ENCODE assay signal across 8 cellular contexts in the genomic region with DNA sequence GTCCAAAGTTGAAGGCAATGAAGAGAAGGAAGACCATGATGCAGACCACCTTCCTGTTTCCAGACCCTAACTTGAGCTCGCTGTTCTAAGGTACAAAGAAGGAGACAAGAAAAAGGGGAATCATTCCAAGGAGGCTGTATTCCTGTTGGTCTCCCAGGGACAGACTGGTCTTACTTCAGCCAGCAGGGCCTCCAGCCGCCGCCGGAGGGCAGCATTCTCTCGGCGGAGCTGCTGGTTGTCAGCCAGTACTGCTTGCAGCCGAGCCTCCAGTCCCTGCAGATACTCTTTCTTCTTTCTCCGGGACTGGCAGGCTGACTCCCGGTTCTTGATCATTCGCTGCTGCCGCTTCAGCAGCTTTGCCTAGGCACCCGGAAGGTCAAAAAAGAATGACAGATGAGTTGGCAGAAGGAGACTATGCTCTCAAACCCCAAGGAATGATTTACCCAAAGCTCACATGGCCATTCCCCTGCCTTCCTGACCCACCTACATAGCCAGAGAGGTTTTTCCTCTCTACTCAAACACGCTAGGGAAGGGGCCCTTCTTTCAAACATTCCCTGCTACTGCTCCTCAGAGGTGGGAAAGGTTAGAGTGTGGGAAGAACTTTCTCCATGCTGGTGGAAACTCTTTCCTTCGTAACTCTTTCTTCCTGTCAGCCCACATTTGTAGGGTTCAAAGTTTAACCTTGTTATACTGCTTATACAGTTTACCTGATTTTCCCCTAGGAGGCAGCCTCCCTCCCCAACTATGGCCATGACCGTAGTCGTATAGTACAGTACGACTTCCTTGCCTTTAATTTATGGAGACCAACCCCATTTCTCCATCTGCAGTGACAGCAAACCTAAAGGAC. TPM values are rescaled to one million over a fixed set of nuclear protein-coding genes. Genes with fewer than 3 reads are reported as not detected.
A peak's percentile ranks its signal among the peaks of the same experiment; 100 is the strongest.
DNase-seq lines count a peak whose midpoint lies in the region; ATAC-seq, FAIRE-seq and TF ChIP-seq lines count a peak whose summit lies in the region.

No MANE protein-coding gene starts in this region.

- intact Hi-C loops in left cardiac atrium (cut with DNase I) (loop anchor here in 1 of 2 donors (2.0 kb wide), 1 partner anchor 36 kb away; a partner anchor contains a TSS), psoas muscle (cut with DNase I) (loop anchor here (1.0 to 5.0 kb wide), 5 partner anchors 33 to 78 kb away; a partner anchor contains a TSS)

- H3K4me3 ChIP-seq in psoas muscle: no peak overlapping the region

- peak; percentile 66 to 83 for ATAC-seq in left cardiac atrium
- ATAC-seq in psoas muscle: peak; percentile 84 to 93 (median 90)
- ATAC-seq in GM21576 (IDR thresholded peaks at IDR 0.05; ENCODE audit: unreplicated experiment): no peak

- peaks cover 5 to 93% of the 10 kb centered on the region in 2 donors for H3K36me3 ChIP-seq in psoas muscle (ENCODE audit: insufficient read depth in 1 of 2, low read depth in 1 of 2)

- DNase-seq in NCI-H1694 treated with DMSO at 0.1 percent for 48 hours (lab: John Stamatoyannopoulos, UW) (peak; percentile 48), T1000 (lab: John Stamatoyannopoulos, UW) (peak; percentile 64), left cardiac atrium (peak; percentile 87), psoas muscle (peak; percentile 87 to 92), urothelium cell line (ENCODE audit: low spot score) (peak; percentile 81)

- 20 to 22% (median 21%) methylated on average over 16 to 17 of the region's 17 CpGs for WGBS in psoas muscle, 3 donors

- no peaks in the 10 kb centered on the region for H3K27me3 ChIP-seq in psoas muscle (ENCODE audit: insufficient read depth in 3 of 3, low read length in 2 of 3)

- no peak for FAIRE-seq in urothelium cell line (lab: Jason Lieb, UNC)

- peak overlapping the region; percentile 49 for H3K27ac ChIP-seq in angular gyrus (ENCODE audit: low read depth, low read length)
- H3K27ac ChIP-seq in psoas muscle: no peak overlapping the region

- peaks cover 7% of the 10 kb centered on the region for H3K4me1 ChIP-seq in psoas muscle

- TF ChIP-seq CTCF in GM12873 (IDR thresholded peaks at IDR 0.05; ENCODE audit: insufficient read depth, low read depth, low read length, missing control alignments) (peak; percentile 98), psoas muscle (IDR thresholded peaks at IDR 0.05) (peak; percentile 93)

- H3K9me3 ChIP-seq in psoas muscle: no peaks in the 10 kb centered on the region

RNA-seq across cellular contexts. Expression of a gene that starts 9.0 kb away (rescaled TPM):
- total RNA-seq in left cardiac atrium (10 to 100 TPM; 35.4 to 36.2 TPM), psoas muscle (10 to 100 TPM; 17.2 to 23.8 (median 19.9) TPM)
- 10 to 100 TPM; 13.0 to 35.2 (median 15.1) TPM for polyA plus RNA-seq in psoas muscle

RNA-seq across cellular contexts. Expression of a gene that starts 9.9 kb away (rescaled TPM):
- total RNA-seq in left cardiac atrium (100 to 1,000 TPM; 143 to 158 TPM), psoas muscle (10 to 100 TPM; 14.5 to 26.1 (median 23.9) TPM)
- 10 to 100 TPM in 1 of 3 donors, 1 to 10 TPM in 2; 7.0 to 13.6 (median 9.1) TPM for polyA plus RNA-seq in psoas muscle

RNA-seq across cellular contexts. Expression of a gene that starts 11.1 kb away (rescaled TPM):
- total RNA-seq in left cardiac atrium: 1 to 10 TPM; 2.6 TPM
- 1 to 10 TPM; 2.1 to 4.3 (median 4.1) TPM for total RNA-seq in psoas muscle
- 10 to 100 TPM in 1 of 3 donors, 1 to 10 TPM in 2; 8.2 to 12.2 (median 9.9) TPM for polyA plus RNA-seq in psoas muscle

RNA-seq across cellular contexts. Expression of a gene that starts 32.7 kb away (rescaled TPM):
- total RNA-seq in left cardiac atrium (under 1 TPM; 0.77 to 0.97 TPM), psoas muscle (under 1 TPM; 0.08 to 0.51 (median 0.16) TPM)
- under 1 TPM; 0.22 to 0.28 (median 0.26) TPM for polyA plus RNA-seq in psoas muscle

RNA-seq across cellular contexts. Expression of a gene that starts 34.9 kb away (rescaled TPM):
- total RNA-seq in left cardiac atrium (10 to 100 TPM; 20.2 to 29.6 TPM), psoas muscle (10 to 100 TPM; 11.3 to 15.1 (median 14.0) TPM)
- polyA plus RNA-seq in psoas muscle: 10 to 100 TPM; 12.5 to 28.3 (median 18.0) TPM

Comparison
In these comparisons a context has a peak if more than half of its experiments do, and no peak if none do; other contexts are left out.
1. RNA of a gene that starts 9.9 kb away (total RNA-seq): 143 to 158 TPM in left cardiac atrium; 14.5 to 26.1 TPM in psoas muscle; every median in the first group is over 4 times any median in the second.
2. Peak in every context shown above with its lines, with median percentiles within 50 percentile points of each other: DNase-seq.